Comparison of ENCODE assay signal across 27 cellular contexts in genomic region chr4:103918214-103918613, GRCh38.
DNase-seq lines count a peak whose midpoint lies in the region; TF ChIP-seq lines count a peak whose summit lies in the region.
"Had no signal": no experiment of that assay in that cellular context is flagged by ENCODE, and none has a peak within 500 bp of the region (broad histone marks: within the 10 kb centered on the region; RNA-seq: fewer than 3 reads in every experiment).

No MANE protein-coding gene starts in this region.

- no peaks in the 10 kb centered on the region for H3K36me3 ChIP-seq in neural cell (ENCODE audit: insufficient read depth, low read length)
- H3K36me3 ChIP-seq: BE2C; BLaER1; BLaER1 treated with 17β-estradiol and CSF1 and Interleukin-3, amounts not matched to agents 10 nM and 100 nM had no signal

- no peak overlapping the region for H3K4me2 ChIP-seq in neural cell (ENCODE audit: low read length)
- H3K4me2 ChIP-seq: A549; BLaER1; BLaER1 treated with 17β-estradiol and CSF1 and Interleukin-3, amounts not matched to agents 10 nM and 100 nM had no signal

- no peak for TF ChIP-seq RAD21 in neural cell (conservative IDR thresholded peaks at IDR 0.05)

- H3K4me3 ChIP-seq in neural cell (ENCODE audit: low read length): no peak overlapping the region
- H3K4me3 ChIP-seq: A549; BLaER1; BLaER1 treated with 17β-estradiol and CSF1 and Interleukin-3, amounts not matched to agents 10 nM and 100 nM had no signal

- no peaks in the 10 kb centered on the region for H3K79me2 ChIP-seq in neural cell (replicated peaks; ENCODE audit: insufficient read depth, low read length)

- peak; percentile 56 for TF ChIP-seq EP300 in neural cell (conservative IDR thresholded peaks at IDR 0.05; ENCODE audit: poor library complexity, severe bottlenecking)

- DNase-seq in MV-4-11 (lab: John Stamatoyannopoulos, UW): no peak
- DNase-seq: 8988T; ACHN; AML-193; BE2C; C1 segment of cervical spinal cord; Caco-2; Calu3; CD4-positive, alpha-beta memory T cell; CD4-positive, alpha-beta T cell; CD4-positive, CD25-positive, alpha-beta regulatory T cell; CD8-positive, alpha-beta memory T cell; CD8-positive, alpha-beta T cell; COR-L47; DMS 273 treated with DMSO at 0.1 percent for 48 hours; DMS153; DMS53; DMS79; DMS79 treated with DMSO at 0.1 percent for 48 hours; DND-41; EL had no signal

- H3K9me3 ChIP-seq in neural cell (ENCODE audit: low read length): no peaks in the 10 kb centered on the region
- H3K9me3 ChIP-seq: A549; BE2C; BLaER1; BLaER1 treated with 17β-estradiol and CSF1 and Interleukin-3, amounts not matched to agents 10 nM and 100 nM; Caco-2 had no signal

- H3K9me2 ChIP-seq in neural cell (ENCODE audit: insufficient read depth, low read length): no peaks in the 10 kb centered on the region

- H3F3A ChIP-seq in neural cell (ENCODE audit: insufficient read depth, low read length, poor library complexity, severe bottlenecking): no peaks in the 10 kb centered on the region

- TF ChIP-seq CTCF in neural cell (IDR thresholded peaks at IDR 0.05; ENCODE audit: poor library complexity, severe bottlenecking): no peak

- no peaks in the 10 kb centered on the region for H3K27me3 ChIP-seq in neural cell (ENCODE audit: insufficient read depth, low read depth, low read length)
- H3K27me3 ChIP-seq: BE2C; BLaER1; BLaER1 treated with 17β-estradiol and CSF1 and Interleukin-3, amounts not matched to agents 10 nM and 100 nM had no signal

- no peaks in the 10 kb centered on the region for H4K20me1 ChIP-seq in neural cell (ENCODE audit: insufficient read depth)
- H4K20me1 ChIP-seq: BLaER1; BLaER1 treated with 17β-estradiol and CSF1 and Interleukin-3, amounts not matched to agents 10 nM and 100 nM had no signal

- no peak overlapping the region for H3K9ac ChIP-seq in neural cell (ENCODE audit: low read length)
- H3K9ac ChIP-seq: BLaER1; BLaER1 treated with 17β-estradiol and CSF1 and Interleukin-3, amounts not matched to agents 10 nM and 100 nM had no signal

- H3K27ac ChIP-seq in neural cell (ENCODE audit: low read length): no peak overlapping the region
- H3K27ac ChIP-seq: 22Rv1; A549; BLaER1; BLaER1 treated with 17β-estradiol and CSF1 and Interleukin-3, amounts not matched to agents 10 nM and 100 nM; C4-2B had no signal

- no peak overlapping the region for H2AFZ ChIP-seq in neural cell (ENCODE audit: low read depth, low read length)

TF ChIP-seq in neural cell, 6 proteins besides CTCF, POLR2A, EP300 and RAD21:
- TF ChIP-seq POLR2AphosphoS5 (IDR thresholded peaks at IDR 0.05): peak; percentile 75
- TF ChIP-seq MXI1 (conservative IDR thresholded peaks at IDR 0.05; ENCODE audit: poor library complexity, severe bottlenecking): no peak
- TF ChIP-seq REST (IDR thresholded peaks at IDR 0.05; ENCODE audit: borderline replicate concordance): no peak
- TF ChIP-seq TAF1 (IDR thresholded peaks at IDR 0.05; ENCODE audit: low read depth): no peak
- no peak for TF ChIP-seq EZH2 (IDR thresholded peaks at IDR 0.05; ENCODE audit: borderline replicate concordance, insufficient read depth, low read length, poor library complexity, severe bottlenecking)
